Comparison of ENCODE assay signal across 1 cellular context in the genomic region with DNA sequence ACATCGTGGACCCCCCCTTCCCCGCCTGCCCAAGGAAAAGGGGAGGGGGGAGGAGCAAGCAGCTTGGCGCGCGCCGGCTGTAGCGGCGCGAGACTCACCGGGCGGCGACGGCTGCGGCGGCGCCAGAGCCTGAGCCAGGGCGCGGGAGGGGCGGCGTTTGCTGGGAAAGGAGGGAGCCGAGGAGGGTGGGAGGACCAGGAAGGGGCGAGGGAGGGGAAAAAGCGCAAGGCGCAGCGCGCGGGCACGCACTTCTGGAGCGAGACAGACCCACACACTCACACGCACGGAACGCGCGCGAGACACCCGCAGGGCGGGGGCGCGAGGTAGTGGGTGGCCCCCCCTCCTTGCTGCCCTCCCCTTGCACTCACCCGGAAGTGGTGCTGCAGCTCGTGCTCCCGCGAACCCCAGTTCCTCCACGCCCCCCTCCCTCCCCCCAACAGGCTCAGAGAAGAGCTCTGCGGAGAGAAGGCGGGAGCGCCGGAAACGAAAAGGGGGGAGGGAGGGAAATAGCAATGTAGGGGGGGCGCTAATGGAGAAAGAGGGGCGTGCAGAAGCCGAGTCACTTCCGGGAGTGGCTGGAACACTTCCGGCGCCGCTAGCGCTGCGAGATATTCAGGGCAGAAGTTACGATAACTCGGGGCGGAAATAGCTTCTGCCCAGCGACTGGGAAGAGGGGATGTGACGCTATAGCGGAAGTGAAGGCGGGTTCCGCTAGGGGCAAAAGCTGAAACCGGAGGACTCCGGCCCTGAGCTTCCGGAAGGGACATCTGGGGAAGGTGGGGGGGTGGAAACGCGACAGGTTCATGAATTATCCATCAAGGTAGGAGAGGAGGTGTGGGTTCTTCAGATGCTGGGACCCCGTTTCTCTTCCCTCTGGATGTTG.
TF ChIP-seq lines count a peak whose summit lies in the region.

A gene (minus strand): TSS at position 376 of the 883 bp plus-strand sequence. CDS start 9,855 bp downstream, outside the sequence.

TF ChIP-seq in GM12878, 131 proteins besides CTCF, POLR2A, EP300 and RAD21 (continued from another document and continues in another):
- TF ChIP-seq, protein P1, sequence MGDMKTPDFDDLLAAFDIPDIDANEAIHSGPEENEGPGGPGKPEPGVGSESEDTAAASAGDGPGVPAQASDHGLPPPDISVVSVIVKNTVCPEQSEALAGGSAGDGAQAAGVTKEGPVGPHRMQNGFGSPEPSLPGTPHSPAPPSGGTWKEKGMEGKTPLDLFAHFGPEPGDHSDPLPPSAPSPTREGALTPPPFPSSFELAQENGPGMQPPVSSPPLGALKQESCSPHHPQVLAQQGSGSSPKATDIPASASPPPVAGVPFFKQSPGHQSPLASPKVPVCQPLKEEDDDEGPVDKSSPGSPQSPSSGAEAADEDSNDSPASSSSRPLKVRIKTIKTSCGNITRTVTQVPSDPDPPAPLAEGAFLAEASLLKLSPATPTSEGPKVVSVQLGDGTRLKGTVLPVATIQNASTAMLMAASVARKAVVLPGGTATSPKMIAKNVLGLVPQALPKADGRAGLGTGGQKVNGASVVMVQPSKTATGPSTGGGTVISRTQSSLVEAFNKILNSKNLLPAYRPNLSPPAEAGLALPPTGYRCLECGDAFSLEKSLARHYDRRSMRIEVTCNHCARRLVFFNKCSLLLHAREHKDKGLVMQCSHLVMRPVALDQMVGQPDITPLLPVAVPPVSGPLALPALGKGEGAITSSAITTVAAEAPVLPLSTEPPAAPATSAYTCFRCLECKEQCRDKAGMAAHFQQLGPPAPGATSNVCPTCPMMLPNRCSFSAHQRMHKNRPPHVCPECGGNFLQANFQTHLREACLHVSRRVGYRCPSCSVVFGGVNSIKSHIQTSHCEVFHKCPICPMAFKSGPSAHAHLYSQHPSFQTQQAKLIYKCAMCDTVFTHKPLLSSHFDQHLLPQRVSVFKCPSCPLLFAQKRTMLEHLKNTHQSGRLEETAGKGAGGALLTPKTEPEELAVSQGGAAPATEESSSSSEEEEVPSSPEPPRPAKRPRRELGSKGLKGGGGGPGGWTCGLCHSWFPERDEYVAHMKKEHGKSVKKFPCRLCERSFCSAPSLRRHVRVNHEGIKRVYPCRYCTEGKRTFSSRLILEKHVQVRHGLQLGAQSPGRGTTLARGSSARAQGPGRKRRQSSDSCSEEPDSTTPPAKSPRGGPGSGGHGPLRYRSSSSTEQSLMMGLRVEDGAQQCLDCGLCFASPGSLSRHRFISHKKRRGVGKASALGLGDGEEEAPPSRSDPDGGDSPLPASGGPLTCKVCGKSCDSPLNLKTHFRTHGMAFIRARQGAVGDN (IDR thresholded peaks at IDR 0.05): peak; percentile 9; the same call in 1 of the 2 replicates
- TF ChIP-seq, protein P2, sequence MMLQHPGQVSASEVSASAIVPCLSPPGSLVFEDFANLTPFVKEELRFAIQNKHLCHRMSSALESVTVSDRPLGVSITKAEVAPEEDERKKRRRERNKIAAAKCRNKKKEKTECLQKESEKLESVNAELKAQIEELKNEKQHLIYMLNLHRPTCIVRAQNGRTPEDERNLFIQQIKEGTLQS (IDR thresholded peaks at IDR 0.05; ENCODE audit: borderline replicate concordance, extremely low read depth, low read depth, low read length): no peak
- TF ChIP-seq NFXL1 (IDR thresholded peaks at IDR 0.05; ENCODE audit: borderline replicate concordance): no peak
- TF ChIP-seq NR2C1 (IDR thresholded peaks at IDR 0.05): peak; percentile 96
- peak; percentile 51; the same call in 1 of the 2 replicates for TF ChIP-seq GATAD2B (conservative IDR thresholded peaks at IDR 0.05; ENCODE audit: low read depth)
- TF ChIP-seq ETV6 (conservative IDR thresholded peaks at IDR 0.05 in 1 of 2, IDR thresholded peaks at IDR 0.05 in 1 of 2; ENCODE audit: borderline replicate concordance in 1 of 2, low read depth in 1 of 2): peak in 1 of 2 experiments; percentile 92; a peak in 3 of 4 replicates
- TF ChIP-seq IKZF2 (IDR thresholded peaks at IDR 0.05): peak; percentile 26 to 28
- TF ChIP-seq EGR1 (IDR thresholded peaks at IDR 0.05; ENCODE audit: borderline replicate concordance in 1 of 2, low read depth in 2 of 2, low read length in 2 of 2): peak in 1 of 2 experiments; percentile 66; a peak in 2 of 3 replicates
- TF ChIP-seq TCF3 (IDR thresholded peaks at IDR 0.05; ENCODE audit: borderline replicate concordance, insufficient read depth, low read depth, low read length): peak; percentile 32; the same call in 1 of the 2 replicates
- TF ChIP-seq SMAD5 (IDR thresholded peaks at IDR 0.05; ENCODE audit: low read depth): peak; percentile 64; the same call in 1 of the 2 replicates
- TF ChIP-seq, protein P3, sequence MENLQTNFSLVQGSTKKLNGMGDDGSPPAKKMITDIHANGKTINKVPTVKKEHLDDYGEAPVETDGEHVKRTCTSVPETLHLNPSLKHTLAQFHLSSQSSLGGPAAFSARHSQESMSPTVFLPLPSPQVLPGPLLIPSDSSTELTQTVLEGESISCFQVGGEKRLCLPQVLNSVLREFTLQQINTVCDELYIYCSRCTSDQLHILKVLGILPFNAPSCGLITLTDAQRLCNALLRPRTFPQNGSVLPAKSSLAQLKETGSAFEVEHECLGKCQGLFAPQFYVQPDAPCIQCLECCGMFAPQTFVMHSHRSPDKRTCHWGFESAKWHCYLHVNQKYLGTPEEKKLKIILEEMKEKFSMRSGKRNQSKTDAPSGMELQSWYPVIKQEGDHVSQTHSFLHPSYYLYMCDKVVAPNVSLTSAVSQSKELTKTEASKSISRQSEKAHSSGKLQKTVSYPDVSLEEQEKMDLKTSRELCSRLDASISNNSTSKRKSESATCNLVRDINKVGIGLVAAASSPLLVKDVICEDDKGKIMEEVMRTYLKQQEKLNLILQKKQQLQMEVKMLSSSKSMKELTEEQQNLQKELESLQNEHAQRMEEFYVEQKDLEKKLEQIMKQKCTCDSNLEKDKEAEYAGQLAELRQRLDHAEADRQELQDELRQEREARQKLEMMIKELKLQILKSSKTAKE (IDR thresholded peaks at IDR 0.05; ENCODE audit: low read depth, poor library complexity, severe bottlenecking): peak; percentile 64
- TF ChIP-seq BRCA1 (IDR thresholded peaks at IDR 0.05; ENCODE audit: low read depth, low read length): peak; percentile 48; the same call in 1 of the 2 replicates
- TF ChIP-seq BACH1 (IDR thresholded peaks at IDR 0.05; ENCODE audit: borderline replicate concordance): peak; percentile 93
- no peak; the same call in 1 of the 2 replicates for TF ChIP-seq TBL1XR1 (IDR thresholded peaks at IDR 0.05; ENCODE audit: low read depth, low read length)
- no peak for TF ChIP-seq RBBP5 (conservative IDR thresholded peaks at IDR 0.05)
- TF ChIP-seq RCOR1 (conservative IDR thresholded peaks at IDR 0.05; ENCODE audit: low read depth, low read length): 0 out of 2 replicates have a peak, but pooled peaks have one; percentile 31
- TF ChIP-seq, protein P4, sequence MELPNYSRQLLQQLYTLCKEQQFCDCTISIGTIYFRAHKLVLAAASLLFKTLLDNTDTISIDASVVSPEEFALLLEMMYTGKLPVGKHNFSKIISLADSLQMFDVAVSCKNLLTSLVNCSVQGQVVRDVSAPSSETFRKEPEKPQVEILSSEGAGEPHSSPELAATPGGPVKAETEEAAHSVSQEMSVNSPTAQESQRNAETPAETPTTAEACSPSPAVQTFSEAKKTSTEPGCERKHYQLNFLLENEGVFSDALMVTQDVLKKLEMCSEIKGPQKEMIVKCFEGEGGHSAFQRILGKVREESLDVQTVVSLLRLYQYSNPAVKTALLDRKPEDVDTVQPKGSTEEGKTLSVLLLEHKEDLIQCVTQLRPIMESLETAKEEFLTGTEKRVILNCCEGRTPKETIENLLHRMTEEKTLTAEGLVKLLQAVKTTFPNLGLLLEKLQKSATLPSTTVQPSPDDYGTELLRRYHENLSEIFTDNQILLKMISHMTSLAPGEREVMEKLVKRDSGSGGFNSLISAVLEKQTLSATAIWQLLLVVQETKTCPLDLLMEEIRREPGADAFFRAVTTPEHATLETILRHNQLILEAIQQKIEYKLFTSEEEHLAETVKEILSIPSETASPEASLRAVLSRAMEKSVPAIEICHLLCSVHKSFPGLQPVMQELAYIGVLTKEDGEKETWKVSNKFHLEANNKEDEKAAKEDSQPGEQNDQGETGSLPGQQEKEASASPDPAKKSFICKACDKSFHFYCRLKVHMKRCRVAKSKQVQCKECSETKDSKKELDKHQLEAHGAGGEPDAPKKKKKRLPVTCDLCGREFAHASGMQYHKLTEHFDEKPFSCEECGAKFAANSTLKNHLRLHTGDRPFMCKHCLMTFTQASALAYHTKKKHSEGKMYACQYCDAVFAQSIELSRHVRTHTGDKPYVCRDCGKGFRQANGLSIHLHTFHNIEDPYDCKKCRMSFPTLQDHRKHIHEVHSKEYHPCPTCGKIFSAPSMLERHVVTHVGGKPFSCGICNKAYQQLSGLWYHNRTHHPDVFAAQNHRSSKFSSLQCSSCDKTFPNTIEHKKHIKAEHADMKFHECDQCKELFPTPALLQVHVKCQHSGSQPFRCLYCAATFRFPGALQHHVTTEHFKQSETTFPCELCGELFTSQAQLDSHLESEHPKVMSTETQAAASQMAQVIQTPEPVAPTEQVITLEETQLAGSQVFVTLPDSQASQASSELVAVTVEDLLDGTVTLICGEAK (IDR thresholded peaks at IDR 0.05; ENCODE audit: borderline replicate concordance): peak; percentile 99
- peak; percentile 99 for TF ChIP-seq GABPA (IDR thresholded peaks at IDR 0.05; ENCODE audit: low read depth)
- no peak for TF ChIP-seq STAT3 (IDR thresholded peaks at IDR 0.05; ENCODE audit: low read depth, low read length)
- TF ChIP-seq IRF4 (IDR thresholded peaks at IDR 0.05; ENCODE audit: low read depth, low read length): no peak
- TF ChIP-seq NFIC (IDR thresholded peaks at IDR 0.05; ENCODE audit: low read depth, low read length): peak; percentile 17; the same call in 1 of the 2 replicates
- TF ChIP-seq, protein P5, sequence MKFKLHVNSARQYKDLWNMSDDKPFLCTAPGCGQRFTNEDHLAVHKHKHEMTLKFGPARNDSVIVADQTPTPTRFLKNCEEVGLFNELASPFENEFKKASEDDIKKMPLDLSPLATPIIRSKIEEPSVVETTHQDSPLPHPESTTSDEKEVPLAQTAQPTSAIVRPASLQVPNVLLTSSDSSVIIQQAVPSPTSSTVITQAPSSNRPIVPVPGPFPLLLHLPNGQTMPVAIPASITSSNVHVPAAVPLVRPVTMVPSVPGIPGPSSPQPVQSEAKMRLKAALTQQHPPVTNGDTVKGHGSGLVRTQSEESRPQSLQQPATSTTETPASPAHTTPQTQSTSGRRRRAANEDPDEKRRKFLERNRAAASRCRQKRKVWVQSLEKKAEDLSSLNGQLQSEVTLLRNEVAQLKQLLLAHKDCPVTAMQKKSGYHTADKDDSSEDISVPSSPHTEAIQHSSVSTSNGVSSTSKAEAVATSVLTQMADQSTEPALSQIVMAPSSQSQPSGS (IDR thresholded peaks at IDR 0.05; ENCODE audit: low read length): peak; percentile 23; the same call in 1 of the 2 replicates
- peak; percentile 99 for TF ChIP-seq NBN (IDR thresholded peaks at IDR 0.05)
- no peak for TF ChIP-seq ZNF384 (IDR thresholded peaks at IDR 0.05; ENCODE audit: borderline replicate concordance, low read depth, low read length)
- TF ChIP-seq SREBF1 (IDR thresholded peaks at IDR 0.05; ENCODE audit: low read length): no peak
- no peak for TF ChIP-seq BMI1 (IDR thresholded peaks at IDR 0.05; ENCODE audit: borderline replicate concordance)
- TF ChIP-seq TCF7 (IDR thresholded peaks at IDR 0.05; ENCODE audit: borderline replicate concordance): 0 out of 2 replicates have a peak, but pooled peaks have one; percentile 12
- TF ChIP-seq, protein P6, sequence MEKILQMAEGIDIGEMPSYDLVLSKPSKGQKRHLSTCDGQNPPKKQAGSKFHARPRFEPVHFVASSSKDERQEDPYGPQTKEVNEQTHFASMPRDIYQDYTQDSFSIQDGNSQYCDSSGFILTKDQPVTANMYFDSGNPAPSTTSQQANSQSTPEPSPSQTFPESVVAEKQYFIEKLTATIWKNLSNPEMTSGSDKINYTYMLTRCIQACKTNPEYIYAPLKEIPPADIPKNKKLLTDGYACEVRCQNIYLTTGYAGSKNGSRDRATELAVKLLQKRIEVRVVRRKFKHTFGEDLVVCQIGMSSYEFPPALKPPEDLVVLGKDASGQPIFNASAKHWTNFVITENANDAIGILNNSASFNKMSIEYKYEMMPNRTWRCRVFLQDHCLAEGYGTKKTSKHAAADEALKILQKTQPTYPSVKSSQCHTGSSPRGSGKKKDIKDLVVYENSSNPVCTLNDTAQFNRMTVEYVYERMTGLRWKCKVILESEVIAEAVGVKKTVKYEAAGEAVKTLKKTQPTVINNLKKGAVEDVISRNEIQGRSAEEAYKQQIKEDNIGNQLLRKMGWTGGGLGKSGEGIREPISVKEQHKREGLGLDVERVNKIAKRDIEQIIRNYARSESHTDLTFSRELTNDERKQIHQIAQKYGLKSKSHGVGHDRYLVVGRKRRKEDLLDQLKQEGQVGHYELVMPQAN (conservative IDR thresholded peaks at IDR 0.05): peak; percentile 66
- peak; percentile 65 for TF ChIP-seq DPF2 (IDR thresholded peaks at IDR 0.05)
- TF ChIP-seq, protein P7, sequence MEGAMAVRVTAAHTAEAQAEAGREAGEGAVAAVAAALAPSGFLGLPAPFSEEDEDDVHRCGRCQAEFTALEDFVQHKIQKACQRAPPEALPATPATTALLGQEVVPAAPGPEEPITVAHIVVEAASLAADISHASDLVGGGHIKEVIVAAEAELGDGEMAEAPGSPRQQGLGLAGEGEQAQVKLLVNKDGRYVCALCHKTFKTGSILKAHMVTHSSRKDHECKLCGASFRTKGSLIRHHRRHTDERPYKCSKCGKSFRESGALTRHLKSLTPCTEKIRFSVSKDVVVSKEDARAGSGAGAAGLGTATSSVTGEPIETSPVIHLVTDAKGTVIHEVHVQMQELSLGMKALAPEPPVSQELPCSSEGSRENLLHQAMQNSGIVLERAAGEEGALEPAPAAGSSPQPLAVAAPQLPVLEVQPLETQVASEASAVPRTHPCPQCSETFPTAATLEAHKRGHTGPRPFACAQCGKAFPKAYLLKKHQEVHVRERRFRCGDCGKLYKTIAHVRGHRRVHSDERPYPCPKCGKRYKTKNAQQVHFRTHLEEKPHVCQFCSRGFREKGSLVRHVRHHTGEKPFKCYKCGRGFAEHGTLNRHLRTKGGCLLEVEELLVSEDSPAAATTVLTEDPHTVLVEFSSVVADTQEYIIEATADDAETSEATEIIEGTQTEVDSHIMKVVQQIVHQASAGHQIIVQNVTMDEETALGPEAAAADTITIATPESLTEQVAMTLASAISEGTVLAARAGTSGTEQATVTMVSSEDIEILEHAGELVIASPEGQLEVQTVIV (IDR thresholded peaks at IDR 0.05; ENCODE audit: borderline replicate concordance, partially characterized antibody): peak; percentile 91
- peak; percentile 42 for TF ChIP-seq MEF2B (IDR thresholded peaks at IDR 0.05; ENCODE audit: partially characterized antibody, poor library complexity, severe bottlenecking)
- TF ChIP-seq NR2C2 (IDR thresholded peaks at IDR 0.05; ENCODE audit: borderline replicate concordance, control insufficient read depth, insufficient read length, low read depth): no peak
- no peak for TF ChIP-seq CBX3 (IDR thresholded peaks at IDR 0.05; ENCODE audit: borderline replicate concordance, low read depth)
- 0 out of 2 replicates have a peak, but pooled peaks have one; percentile 31 for TF ChIP-seq WRNIP1 (IDR thresholded peaks at IDR 0.05; ENCODE audit: borderline replicate concordance, low read depth, low read length)
- peak; percentile 55; the same call in 1 of the 2 replicates for TF ChIP-seq RFX5 (IDR thresholded peaks at IDR 0.05; ENCODE audit: low read depth, low read length)
